15 cellular contexts compared by ENCODE assay signal in genomic region chr4:117560329-117560728, GRCh38.
A peak's percentile ranks its signal among the peaks of the same experiment; 100 is the strongest.
DNase-seq lines count a peak whose midpoint lies in the region; ATAC-seq and TF ChIP-seq lines count a peak whose summit lies in the region.
"Had no signal": no experiment of that assay in that cellular context is flagged by ENCODE, and none has a peak within 500 bp of the region (broad histone marks: within the 10 kb centered on the region; RNA-seq: fewer than 3 reads in every experiment).

No MANE protein-coding gene starts in this region.

- H2AFZ ChIP-seq in mammary epithelial cell (ENCODE audit: low read depth, low read length) (no peak overlapping the region), neural cell (ENCODE audit: low read depth, low read length) (no peak overlapping the region)

- intact Hi-C loops in mammary epithelial cell (cut with micrococcal nuclease) (loop anchor here (1.0 to 10.0 kb wide), 4 partner anchors 426 to 1376 kb away; partner anchors contain the start of gene NDST3), cardiac septum (cut with DNase I) (no loop called here)

- ATAC-seq in activated CD4-positive, CD25-positive, alpha-beta regulatory T cell treated with anti-CD3 and anti-CD28 coated beads, Interleukin-2, amount 50 U/mL, for 24 hours, result no peak
- ATAC-seq: activated CD8-positive, alpha-beta T cell treated with anti-CD3 and anti-CD28 coated beads, Interleukin-2, amount 10 ng/mL, durations not matched to agents 7 days and 5 days; stimulated activated memory B cell treated with anti-CD40 and anti-IgM and Interleukin-4, amounts not matched to agents 10 μg/mL and 1 μg/mL and 100 μg/mL, for 72 hours had no signal

- H3K4me3 ChIP-seq in mammary epithelial cell (replicated peaks in 1 of 3; ENCODE audit: insufficient read depth in 1 of 3, low read depth in 2 of 3, low read length in 3 of 3) (no peak overlapping the region), neural cell (ENCODE audit: low read length) (no peak overlapping the region)
- H3K4me3 ChIP-seq: adrenal gland, spleen had no signal

- no peaks in the 10 kb centered on the region for H4K20me1 ChIP-seq in mammary epithelial cell (ENCODE audit: insufficient read depth, low read length)
- no peaks in the 10 kb centered on the region for H4K20me1 ChIP-seq in neural cell (ENCODE audit: insufficient read depth)

- dilution Hi-C loops in mammary epithelial cell (cut with HindIII; ENCODE audit: low sequenced_read_pairs), result no loop called here

- no TSS peak for BruUV-seq in mammary epithelial cell (replicated peaks; lab: Mats Ljungman, UMichigan)

- no peaks in the 10 kb centered on the region for H3K9me2 ChIP-seq in neural cell (ENCODE audit: insufficient read depth, low read length)

- H3K36me3 ChIP-seq in mammary epithelial cell (ENCODE audit: insufficient read depth, low read length) (no peaks in the 10 kb centered on the region), neural cell (ENCODE audit: insufficient read depth, low read length) (no peaks in the 10 kb centered on the region)
- H3K36me3 ChIP-seq: adrenal gland, spleen had no signal

- H3K27me3 ChIP-seq in mammary epithelial cell (ENCODE audit: insufficient read depth, low read length), result no peaks in the 10 kb centered on the region
- H3K27me3 ChIP-seq in neural cell (ENCODE audit: insufficient read depth, low read depth, low read length), result no peaks in the 10 kb centered on the region
- H3K27me3 ChIP-seq: adrenal gland, spleen had no signal

- TF ChIP-seq CTCF in mammary epithelial cell (conservative IDR thresholded peaks at IDR 0.05 in 1 of 2, IDR thresholded peaks at IDR 0.05 in 1 of 2; ENCODE audit: extremely low read depth in 1 of 2, insufficient read depth in 1 of 2, low read depth in 1 of 2, low read length in 2 of 2) (peak; percentile 22 to 26), neural cell (IDR thresholded peaks at IDR 0.05; ENCODE audit: poor library complexity, severe bottlenecking) (peak; percentile 41)

- H3K79me2 ChIP-seq in mammary epithelial cell (ENCODE audit: insufficient read depth, low read length), result no peaks in the 10 kb centered on the region
- H3K79me2 ChIP-seq in neural cell (replicated peaks; ENCODE audit: insufficient read depth, low read length), result no peaks in the 10 kb centered on the region

- H3K9me3 ChIP-seq in mammary epithelial cell (replicated peaks; ENCODE audit: insufficient read depth, low read length) (no peaks in the 10 kb centered on the region), neural cell (ENCODE audit: low read length) (no peaks in the 10 kb centered on the region)
- H3K9me3 ChIP-seq: adrenal gland, spleen had no signal

- H3K27ac ChIP-seq in mammary epithelial cell (ENCODE audit: insufficient read depth, low read depth, low read length) (no peak overlapping the region), neural cell (ENCODE audit: low read length) (no peak overlapping the region)
- H3K27ac ChIP-seq: adrenal gland, spleen had no signal

- H3K4me1 ChIP-seq in mammary epithelial cell (ENCODE audit: insufficient read depth, low read length), result no peaks in the 10 kb centered on the region
- H3K4me1 ChIP-seq: adrenal gland, spleen had no signal

- H3K9ac ChIP-seq in mammary epithelial cell (ENCODE audit: insufficient read depth, low read length) (no peak overlapping the region), neural cell (ENCODE audit: low read length) (no peak overlapping the region)

- CTCF ChIA-PET in mammary epithelial cell (lab: Charles Lee; ENCODE audit: low non-redundant PET), result no interaction called here

- no peak for TF ChIP-seq EP300 in neural cell (conservative IDR thresholded peaks at IDR 0.05; ENCODE audit: poor library complexity, severe bottlenecking)

- peak; percentile 13 for DNase-seq in G401 (ENCODE audit: low spot score)
- peak; percentile 26 to 72 for DNase-seq in NCI-H446 (lab: John Stamatoyannopoulos, UW)
- peak; percentile 19 for DNase-seq in mammary epithelial cell
- DNase-seq in stimulated activated CD4-positive, alpha-beta T cell treated with anti-CD3 and anti-CD28 coated beads, Interleukin-4, amount 100 ng/mL, for 24 hours, result no peak
- no peak for DNase-seq in cardiac septum (ENCODE audit: low spot score)
- no peak for DNase-seq in activated CD8-positive, alpha-beta memory T cell treated with anti-CD3 and anti-CD28 coated beads, Interleukin-2, amount 50 U/mL, for 4 hours
- DNase-seq: activated CD8-positive, alpha-beta T cell treated with anti-CD3 and anti-CD28 coated beads, Interleukin-2, amount 10 ng/mL, durations not matched to agents 7 days and 5 days; adrenal gland; GDM1; mesendoderm; Right ventricle myocardium superior; spleen had no signal

- H3F3A ChIP-seq in neural cell (ENCODE audit: insufficient read depth, low read length, poor library complexity, severe bottlenecking), result no peaks in the 10 kb centered on the region

- H3K4me2 ChIP-seq in mammary epithelial cell (ENCODE audit: insufficient read depth, low read depth, low read length) (no peak overlapping the region), neural cell (ENCODE audit: low read length) (no peak overlapping the region)

- in situ Hi-C loops in G401 (cut with HindIII; ENCODE audit: low sequenced_read_pairs), result no loop called here
- in situ Hi-C loops in mammary epithelial cell (cut with MboI; ENCODE audit: low sequenced_read_pairs in 2 of 2), result loop anchor here (10.0 to 25.0 kb wide), 2 partner anchors 423 to 426 kb away; no protein-coding TSS in a partner anchor

- 18% methylated on average over 1 of the region's 1 CpG for WGBS in mammary epithelial cell (ENCODE audit: low coverage, missing lambda C conversion rate)

- peak; percentile 51 for TF ChIP-seq RAD21 in neural cell (conservative IDR thresholded peaks at IDR 0.05)

TF ChIP-seq in neural cell, 6 proteins besides CTCF, POLR2A, EP300 and RAD21:
- peak; percentile 37 for TF ChIP-seq SMC3 (conservative IDR thresholded peaks at IDR 0.05; ENCODE audit: poor library complexity)
- no peak for TF ChIP-seq POLR2AphosphoS5 (IDR thresholded peaks at IDR 0.05)
- no peak for TF ChIP-seq MXI1 (conservative IDR thresholded peaks at IDR 0.05; ENCODE audit: poor library complexity, severe bottlenecking)
- no peak for TF ChIP-seq EZH2 (IDR thresholded peaks at IDR 0.05; ENCODE audit: borderline replicate concordance, insufficient read depth, low read length, poor library complexity, severe bottlenecking)
- no peak for TF ChIP-seq TAF1 (IDR thresholded peaks at IDR 0.05; ENCODE audit: low read depth)
- TF ChIP-seq REST (IDR thresholded peaks at IDR 0.05; ENCODE audit: borderline replicate concordance), result no peak

Comparison
In these comparisons a context has a peak if more than half of its experiments do, and no peak if none do; other contexts are left out.
1. DNase-seq: peak in G401 (single experiment), NCI-H446 (2 of 2) and mammary epithelial cell (single experiment); none in stimulated activated CD4-positive, alpha-beta T cell treated with anti-CD3 and anti-CD28 coated beads, Interleukin-4, amount 100 ng/mL, for 24 hours (single experiment), cardiac septum (single experiment) and activated CD8-positive, alpha-beta memory T cell treated with anti-CD3 and anti-CD28 coated beads, Interleukin-2, amount 50 U/mL, for 4 hours (single experiment).